Comparison of ENCODE assay signal across 19 cellular contexts in genomic region chr2:75592888-75593287, GRCh38. TPM values are rescaled to one million over a fixed set of nuclear protein-coding genes. Genes with fewer than 3 reads are reported as not detected.
DNase-seq lines count a peak whose midpoint lies in the region; ATAC-seq, FAIRE-seq and TF ChIP-seq lines count a peak whose summit lies in the region.
"Had no signal": no experiment of that assay in that cellular context is flagged by ENCODE, and none has a peak within 500 bp of the region (broad histone marks: within the 10 kb centered on the region; RNA-seq: fewer than 3 reads in every experiment).

No MANE protein-coding gene starts in this region.

- H3K9ac ChIP-seq in trophoblast cell (ENCODE audit: low read length) (no peak overlapping the region), Karpas-422 (ENCODE audit: low read length) (no peak overlapping the region)

- no peak for TF ChIP-seq CTCF in bronchial epithelial cell (IDR thresholded peaks at IDR 0.05; ENCODE audit: insufficient read depth, low read length, severe bottlenecking)

- H3K4me2 ChIP-seq in trophoblast cell (ENCODE audit: low read length) = no peak overlapping the region
- H3K4me2 ChIP-seq in Karpas-422 (ENCODE audit: low read depth, low read length, poor library complexity, severe bottlenecking) = no peak overlapping the region

- peak overlapping the region; percentile 30 for H4K91ac ChIP-seq in trophoblast cell (ENCODE audit: low read depth, low read length)

- TF ChIP-seq POLR2A in H54 (IDR thresholded peaks at IDR 0.05; ENCODE audit: low read depth, low read length) = no peak

- H3K4ac ChIP-seq in trophoblast cell (ENCODE audit: low read depth, low read length) = no peak overlapping the region

- whole genome bisulfite sequencing in trophoblast cell (ENCODE audit: extremely low coverage, insufficient coverage, insufficient read length) = no CpG with 5 or more reads among the region's 5 CpGs

- no peaks in the 10 kb centered on the region for H3K79me2 ChIP-seq in trophoblast cell (ENCODE audit: control insufficient read depth, insufficient read depth, low read length, poor library complexity)
- no peaks in the 10 kb centered on the region for H3K79me2 ChIP-seq in Karpas-422 (ENCODE audit: low read length)

- no peak overlapping the region for H4K8ac ChIP-seq in trophoblast cell (ENCODE audit: low read depth, low read length)

- no peak overlapping the region for H2BK120ac ChIP-seq in trophoblast cell (ENCODE audit: insufficient read depth, low read length, poor library complexity)

- H3K27me3 ChIP-seq in bronchial epithelial cell (ENCODE audit: control insufficient read depth, insufficient read depth, low read length) (no peaks in the 10 kb centered on the region), trophoblast cell (ENCODE audit: insufficient read depth, low read length) (no peaks in the 10 kb centered on the region), Karpas-422 (ENCODE audit: low read length) (no peaks in the 10 kb centered on the region)
- H3K27me3 ChIP-seq: BE2C had no signal

- H3K36me3 ChIP-seq in bronchial epithelial cell (ENCODE audit: control insufficient read depth, insufficient read depth, low read length) = no peaks in the 10 kb centered on the region
- no peaks in the 10 kb centered on the region for H3K36me3 ChIP-seq in trophoblast cell (ENCODE audit: control insufficient read depth in 1 of 2, insufficient read depth in 2 of 2, low read length in 2 of 2)
- H3K36me3 ChIP-seq in Karpas-422 (ENCODE audit: insufficient read depth, low read length) = no peaks in the 10 kb centered on the region
- H3K36me3 ChIP-seq: BE2C, HAP-1 had no signal

- no peak overlapping the region for H3K18ac ChIP-seq in trophoblast cell (ENCODE audit: low read length)

- H3K27ac ChIP-seq in trophoblast cell (ENCODE audit: low read depth, low read length) (no peak overlapping the region), Karpas-422 (ENCODE audit: low read length) (no peak overlapping the region)

- H2AK5ac ChIP-seq in trophoblast cell (ENCODE audit: low read length) = no peak overlapping the region

- FAIRE-seq in H54 (lab: Jason Lieb, UNC) (peak; percentile 43), bronchial epithelial cell (lab: Jason Lieb, UNC) (peak; percentile 23), RCC 7860 (lab: Jason Lieb, UNC) (no peak)
- FAIRE-seq: A204.1 had no signal

- H2BK12ac ChIP-seq in trophoblast cell (ENCODE audit: low read length) = no peak overlapping the region

- H3K9me3 ChIP-seq in trophoblast cell (ENCODE audit: insufficient read depth, low read depth, low read length) (no peaks in the 10 kb centered on the region), Karpas-422 (ENCODE audit: low read length) (no peaks in the 10 kb centered on the region)
- H3K9me3 ChIP-seq: BE2C, Caco-2 had no signal

- peaks cover 10% of the 10 kb centered on the region for H3K79me1 ChIP-seq in trophoblast cell (ENCODE audit: low read length)

- DNase-seq in H54 (ENCODE audit: insufficient read length, low spot score) (no peak), NCI-H774 (lab: John Stamatoyannopoulos, UW) (peak; percentile 24), bronchial epithelial cell (ENCODE audit: low read depth) (peak; percentile 57), trophoblast cell (peak; percentile 80 to 90), Karpas-422 (no peak), NCI-H524 (lab: John Stamatoyannopoulos, UW) (no peak), RCC 7860 (ENCODE audit: low spot score) (no peak)
- DNase-seq: BE2C; Caco-2; CD4-positive, CD25-positive, alpha-beta regulatory T cell; MM.1S; NCI-H1092; NCI-H1436 treated with DMSO at 0.1 percent for 48 hours; NCI-H2029 treated with DMSO at 0.1 percent for 48 hours; NCI-H2171; OCI-M1 had no signal

- H2AFZ ChIP-seq in trophoblast cell (ENCODE audit: insufficient read depth, low read length, poor library complexity) = no peak overlapping the region
- no peak overlapping the region for H2AFZ ChIP-seq in Karpas-422 (ENCODE audit: low read length)

- H4K12ac ChIP-seq in trophoblast cell (ENCODE audit: low read depth, low read length) = no peak overlapping the region

- ATAC-seq in HG02588 (IDR thresholded peaks at IDR 0.05; ENCODE audit: unreplicated experiment) = no peak

- no peak overlapping the region for H3K23ac ChIP-seq in trophoblast cell (ENCODE audit: low read length)

- no peak overlapping the region for H3K4me3 ChIP-seq in bronchial epithelial cell (ENCODE audit: low read depth, low read length)
- no peak overlapping the region for H3K4me3 ChIP-seq in trophoblast cell (ENCODE audit: low read depth, low read length)
- H3K4me3 ChIP-seq in Karpas-422 (ENCODE audit: low read length) = no peak overlapping the region
- H3K4me3 ChIP-seq: HAP-1 had no signal

- H3K14ac ChIP-seq in trophoblast cell (ENCODE audit: low read length) = no peak overlapping the region

- H3K4me1 ChIP-seq in trophoblast cell (ENCODE audit: control insufficient read depth in 1 of 2, insufficient read depth in 2 of 2, low read length in 2 of 2) (peaks cover 8 to 20% of the 10 kb centered on the region in 2 experiments), Karpas-422 (ENCODE audit: low read length) (no peaks in the 10 kb centered on the region)
- H3K4me1 ChIP-seq: BE2C, Caco-2, HAP-1 had no signal

- H3K9me2 ChIP-seq in Karpas-422 (replicated peaks; ENCODE audit: insufficient read depth, low read length) = no peaks in the 10 kb centered on the region

- no peaks in the 10 kb centered on the region for H4K20me1 ChIP-seq in Karpas-422 (ENCODE audit: insufficient read depth, low read depth, low read length)

- H2BK5ac ChIP-seq in trophoblast cell (ENCODE audit: low read depth, low read length, poor library complexity) = peak overlapping the region; percentile 6

RNA-seq across cellular contexts. Expression of gene EVA1A, which starts 32.1 kb away (rescaled TPM):
- total RNA-seq in bronchial epithelial cell = 4.6 and 5.8 TPM in 2 replicates
- polyA plus RNA-seq in trophoblast cell (2013) = 20.1 and 20.6 TPM in 2 replicates
- not detected in 2 replicates for total RNA-seq in Karpas-422 (2014; rRNA removed; shearing (Covaris generic); ENCODE audit: low replicate concordance)
- total RNA-seq: CD4-positive, CD25-positive, alpha-beta regulatory T cell had no signal
- polyA plus RNA-seq: CD4-positive, CD25-positive, alpha-beta regulatory T cell had no signal

RNA-seq across cellular contexts. Expression of gene MRPL19, which starts 53.7 kb away (rescaled TPM):
- 36.2 and 51.6 TPM in 2 replicates for total RNA-seq in bronchial epithelial cell
- 28.0 and 30.2 TPM in 2 replicates for polyA plus RNA-seq in trophoblast cell (2013)
- total RNA-seq in Karpas-422 (2014; rRNA removed; shearing (Covaris generic); ENCODE audit: low replicate concordance) = 52.1 and 76.6 TPM in 2 replicates

Comparison
In these comparisons a context has a peak if more than half of its experiments do, and no peak if none do; other contexts are left out.
1. DNase-seq: peak in NCI-H774 (single experiment), bronchial epithelial cell (single experiment) and trophoblast cell (2 of 2); none in H54 (single experiment), Karpas-422 (single experiment), NCI-H524 (0 of 2) and RCC 7860 (single experiment).